ENCODE assay signal across 11 cellular contexts in the genomic region with DNA sequence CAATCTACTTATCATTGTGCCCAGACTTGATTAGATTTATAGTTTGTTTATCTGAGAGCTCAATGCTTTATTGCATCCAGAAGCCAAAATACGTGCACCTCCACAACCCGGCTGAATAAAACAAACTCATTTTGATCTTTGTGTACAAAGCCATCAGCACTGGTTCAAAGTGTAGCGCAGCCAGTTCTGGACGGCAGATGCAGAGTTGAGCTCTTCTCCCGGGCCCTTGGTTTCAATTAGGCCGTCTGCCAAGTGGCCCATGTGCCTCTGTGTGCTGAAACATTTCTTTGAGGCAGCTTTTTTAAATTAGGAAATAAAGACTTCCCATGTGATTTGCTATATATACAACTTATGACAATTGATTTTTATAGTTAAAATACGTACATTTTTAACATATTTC.
DNase-seq lines count a peak whose midpoint lies in the region; ATAC-seq and TF ChIP-seq lines count a peak whose summit lies in the region.
"Had no signal": no experiment of that assay in that cellular context is flagged by ENCODE, and none has a peak within 500 bp of the region (broad histone marks: within the 10 kb centered on the region; RNA-seq: fewer than 3 reads in every experiment).

No MANE protein-coding gene starts in this region.

- intact Hi-C loops in posterior vena cava (cut with DNase I): no loop called here

- ATAC-seq in HG03520 (IDR thresholded peaks at IDR 0.05; ENCODE audit: unreplicated experiment): no peak
- ATAC-seq: HCT116; naive thymus-derived CD8-positive, alpha-beta T cell had no signal

- TF ChIP-seq CTCF in mesothelial cell of epicardium (IDR thresholded peaks at IDR 0.05; ENCODE audit: unreplicated experiment): no peak

- H3K4me3 Mint-ChIP-seq in mesothelial cell of epicardium: no peak overlapping the region
- no peak overlapping the region for H3K4me3 Mint-ChIP-seq in T-helper 2 cell treated with Interferon-gamma antibody and Interleukin-4, amounts not matched to agents 5 μg/mL and 100 μg/mL, for 36 hours
- H3K4me3 Mint-ChIP-seq: naive thymus-derived CD8-positive, alpha-beta T cell had no signal

- H3K27me3 Mint-ChIP-seq in mesothelial cell of epicardium (ENCODE audit: low read depth): no peaks in the 10 kb centered on the region
- no peaks in the 10 kb centered on the region for H3K27me3 Mint-ChIP-seq in T-helper 2 cell treated with Interferon-gamma antibody and Interleukin-4, amounts not matched to agents 5 μg/mL and 100 μg/mL, for 36 hours (ENCODE audit: low read depth)

- peaks cover 9% of the 10 kb centered on the region for H3K36me3 Mint-ChIP-seq in mesothelial cell of epicardium
- no peaks in the 10 kb centered on the region for H3K36me3 Mint-ChIP-seq in T-helper 2 cell treated with Interferon-gamma antibody and Interleukin-4, amounts not matched to agents 5 μg/mL and 100 μg/mL, for 36 hours (ENCODE audit: low read depth)
- H3K36me3 Mint-ChIP-seq: naive thymus-derived CD8-positive, alpha-beta T cell had no signal

- peaks cover 46% of the 10 kb centered on the region for H3K4me1 Mint-ChIP-seq in mesothelial cell of epicardium
- H3K4me1 Mint-ChIP-seq in T-helper 2 cell treated with Interferon-gamma antibody and Interleukin-4, amounts not matched to agents 5 μg/mL and 100 μg/mL, for 36 hours (ENCODE audit: low read depth): no peaks in the 10 kb centered on the region
- H3K4me1 Mint-ChIP-seq: naive thymus-derived CD8-positive, alpha-beta T cell had no signal

- DNase-seq in COR-L47 (lab: John Stamatoyannopoulos, UW) (peak; percentile 25), NCI-H1092 treated with DMSO at 0.1 percent for 48 hours (lab: John Stamatoyannopoulos, UW) (peak; percentile 89), amniotic epithelial cell (ENCODE audit: low read depth) (peak; percentile 40), mesothelial cell of epicardium (ENCODE audit: low spot score in 2 of 2, unreplicated experiment in 2 of 2) (peak in 1 of 2 experiments; percentile 45), NCI-H1436 treated with DMSO at 0.1 percent for 48 hours (lab: John Stamatoyannopoulos, UW) (no peak), posterior vena cava (ENCODE audit: low spot score) (no peak)
- no peak for DNase-seq in T-helper 2 cell treated with Interferon-gamma antibody and Interleukin-4, amounts not matched to agents 5 μg/mL and 100 μg/mL, for 36 hours (ENCODE audit: low spot score)
- DNase-seq: naive thymus-derived CD8-positive, alpha-beta T cell; T-helper 1 cell had no signal

- H3K9me3 Mint-ChIP-seq in mesothelial cell of epicardium: peaks cover 13% of the 10 kb centered on the region
- H3K9me3 Mint-ChIP-seq in T-helper 2 cell treated with Interferon-gamma antibody and Interleukin-4, amounts not matched to agents 5 μg/mL and 100 μg/mL, for 36 hours: no peaks in the 10 kb centered on the region
- H3K9me3 Mint-ChIP-seq: naive thymus-derived CD8-positive, alpha-beta T cell had no signal

- H3K27ac Mint-ChIP-seq in mesothelial cell of epicardium: peak overlapping the region; percentile 94
- H3K27ac Mint-ChIP-seq in T-helper 2 cell treated with Interferon-gamma antibody and Interleukin-4, amounts not matched to agents 5 μg/mL and 100 μg/mL, for 36 hours: no peak overlapping the region
- H3K27ac Mint-ChIP-seq: naive thymus-derived CD8-positive, alpha-beta T cell had no signal

Comparison
In these comparisons a context has a peak if more than half of its experiments do, and no peak if none do; other contexts are left out.
1. DNase-seq: peak in COR-L47 (single experiment), NCI-H1092 treated with DMSO at 0.1 percent for 48 hours (single experiment) and amniotic epithelial cell (single experiment); none in T-helper 2 cell treated with Interferon-gamma antibody and Interleukin-4, amounts not matched to agents 5 μg/mL and 100 μg/mL, for 36 hours (single experiment), NCI-H1436 treated with DMSO at 0.1 percent for 48 hours (single experiment) and posterior vena cava (single experiment).